Comparison of ENCODE assay signal across 8 cellular contexts in genomic region chr9:34986541-34987047, GRCh38. TPM values are rescaled to one million over a fixed set of nuclear protein-coding genes. Genes with fewer than 3 reads are reported as not detected.
A peak's percentile ranks its signal among the peaks of the same experiment; 100 is the strongest.
DNase-seq lines count a peak whose midpoint lies in the region; ATAC-seq lines count a peak whose summit lies in the region.

No MANE protein-coding gene starts in this region.

- DNase-seq in GM23248 (peak; percentile 45), NOMO-1 treated with DMSO at 0.1 percent for 48 hours (lab: John Stamatoyannopoulos, UW; ENCODE audit: unreplicated experiment) (peak; percentile 79), NCI-H1930 (lab: John Stamatoyannopoulos, UW) (no peak)
- DNase-seq in activated naive CD4-positive, alpha-beta T cell treated with anti-CD3 and anti-CD28 coated beads, Interleukin-2, amount 50 U/mL, for 16 hours: peak; percentile 58

- H3K9me2 ChIP-seq in GM23248 (ENCODE audit: insufficient read depth): no peaks in the 10 kb centered on the region

- no peak overlapping the region for H3K4me2 ChIP-seq in GM23248 (ENCODE audit: unreplicated experiment)

- H3K4me1 ChIP-seq in GM23248 (ENCODE audit: insufficient read depth) (peaks cover 37% of the 10 kb centered on the region), mesodermal cell (ENCODE audit: control insufficient read depth, insufficient read depth, low read length, poor library complexity, severe bottlenecking) (peaks cover 20% of the 10 kb centered on the region)

- peaks cover 17% of the 10 kb centered on the region for H3F3A ChIP-seq in GM23248 (ENCODE audit: insufficient read depth)

- in situ Hi-C loops in GM23248 (cut with MboI): no loop called here

- H2AFZ ChIP-seq in GM23248: no peak overlapping the region

- H3K27me3 ChIP-seq in GM23248 (replicated peaks; ENCODE audit: insufficient read depth): no peaks in the 10 kb centered on the region

- H3K9me3 ChIP-seq in GM23248 (ENCODE audit: low read depth): no peaks in the 10 kb centered on the region
- H3K9me3 ChIP-seq in mesodermal cell (ENCODE audit: control insufficient read depth, low read length): no peaks in the 10 kb centered on the region

- H3K36me3 ChIP-seq in GM23248 (ENCODE audit: low read depth): no peaks in the 10 kb centered on the region
- H3K36me3 ChIP-seq in mesodermal cell (ENCODE audit: control insufficient read depth, insufficient read depth, low read length): no peaks in the 10 kb centered on the region

- ATAC-seq in HG02678 (IDR thresholded peaks at IDR 0.05; ENCODE audit: unreplicated experiment): no peak
- no peak for ATAC-seq in GM21381 (IDR thresholded peaks at IDR 0.05; ENCODE audit: unreplicated experiment)
- no peak for ATAC-seq in GM18517 (IDR thresholded peaks at IDR 0.05; ENCODE audit: unreplicated experiment)

- 25 to 26% methylated on average over 7 to 9 of the region's 9 CpGs for WGBS in GM23248 (ENCODE audit: low coverage in 1 of 2, low lambda C conversion rate in 2 of 2, missing lambda C conversion rate in 2 of 2), 2 experiments
- 67 to 100% methylated on average over 4 to 6 of the region's 9 CpGs for WGBS in mesodermal cell (ENCODE audit: insufficient coverage in 2 of 2), 2 experiments

- H4K20me1 ChIP-seq in GM23248 (ENCODE audit: insufficient read depth): no peaks in the 10 kb centered on the region

- H3K27ac ChIP-seq in GM23248 (peak overlapping the region; percentile 26), mesodermal cell (ENCODE audit: low read depth, low read length, severe bottlenecking) (peak overlapping the region; percentile 59)

- no peak overlapping the region for H3K4me3 ChIP-seq in GM23248
- no peak overlapping the region for H3K4me3 ChIP-seq in mesodermal cell (ENCODE audit: extremely low read depth, insufficient read depth, low read length, poor library complexity, severe bottlenecking)

- no peak overlapping the region for H3K9ac ChIP-seq in GM23248

- H3K79me2 ChIP-seq in GM23248 (ENCODE audit: insufficient read depth): peaks cover 13% of the 10 kb centered on the region; the same call in 1 of the 2 replicates

RNA-seq across cellular contexts. Expression of gene DNAJB5, which starts 3.0 kb away (rescaled TPM):
- 13.4 and 24.2 TPM in 2 replicates for total RNA-seq in GM23248 (2014; rRNA removed; shearing (Covaris generic))
- 10.7 and 10.9 TPM in 2 replicates for polyA plus RNA-seq in GM23248 (2016; fragmentation: Nextera tagmentation; extraction: Ambion mirVana)
- polyA plus RNA-seq in mesodermal cell (2013, experiment 1 of 2): 53.0 TPM
- 42.1 TPM for polyA plus RNA-seq in mesodermal cell (2013, experiment 2 of 2)

RNA-seq across cellular contexts. Expression of gene PHF24, which starts 28.5 kb away (rescaled TPM):
- total RNA-seq in GM23248 (2014; rRNA removed; shearing (Covaris generic)): 0.25 TPM in 1 of 2 replicates, not detected in the other
- polyA plus RNA-seq in GM23248 (2016; fragmentation: Nextera tagmentation; extraction: Ambion mirVana): 0.34 TPM in 1 of 2 replicates, not detected in the other
- polyA plus RNA-seq in mesodermal cell (2013, experiment 1 of 2): 1.3 TPM
- 1.3 TPM for polyA plus RNA-seq in mesodermal cell (2013, experiment 2 of 2)

Comparison
In these comparisons a context has a peak if more than half of its experiments do, and no peak if none do; other contexts are left out.
1. DNase-seq: peak in GM23248 (single experiment), NOMO-1 treated with DMSO at 0.1 percent for 48 hours (single experiment) and activated naive CD4-positive, alpha-beta T cell treated with anti-CD3 and anti-CD28 coated beads, Interleukin-2, amount 50 U/mL, for 16 hours (single experiment); none in NCI-H1930 (0 of 2).